8 cellular contexts compared by ENCODE assay signal in the genomic region with DNA sequence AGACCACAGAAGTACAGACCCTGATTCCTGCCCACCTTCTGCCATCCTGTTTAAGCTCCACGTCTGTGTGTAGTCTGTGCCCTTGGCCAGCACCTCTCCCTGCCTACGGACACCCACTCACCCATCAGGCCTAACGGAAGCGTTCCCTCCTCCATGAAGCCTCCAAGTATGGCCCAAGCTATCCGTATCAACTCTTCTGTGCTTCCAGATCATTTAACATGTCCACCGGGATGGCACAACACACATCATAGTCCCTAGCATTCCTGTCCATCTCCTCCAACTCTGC. TPM values are rescaled to one million over a fixed set of nuclear protein-coding genes. Genes with fewer than 3 reads are reported as not detected.
DNase-seq lines count a peak whose midpoint lies in the region; ATAC-seq lines count a peak whose summit lies in the region.
"Had no signal": no experiment of that assay in that cellular context is flagged by ENCODE, and none has a peak within 500 bp of the region (broad histone marks: within the 10 kb centered on the region; RNA-seq: fewer than 3 reads in every experiment).

No MANE protein-coding gene starts in this region.

- H3K27me3 ChIP-seq in HUES48 (ENCODE audit: control insufficient read depth, insufficient read depth, low read length) (no peaks in the 10 kb centered on the region), layer of hippocampus (ENCODE audit: control insufficient read depth, insufficient read depth, low read length) (no peaks in the 10 kb centered on the region)

- intact Hi-C loops in activated T-helper 2 cell treated with anti-CD3 and anti-CD28 coated beads, Interferon-gamma antibody, Interleukin-2, Interleukin-4, amounts not matched to agents 10 μg/mL and 5 μg/mL and 100 μg/mL, durations not matched to agents 14 hours and 24 hours and 36 hours (cut with micrococcal nuclease) = no loop called here

- H3K27ac ChIP-seq in HUES48 (ENCODE audit: low read depth, low read length) (no peak overlapping the region), layer of hippocampus (ENCODE audit: low read depth, low read length) (peak overlapping the region; percentile 63)

- H3K36me3 Mint-ChIP-seq in activated T-helper 2 cell treated with anti-CD3 and anti-CD28 coated beads, Interferon-gamma antibody, Interleukin-2, Interleukin-4, amounts not matched to agents 10 μg/mL and 5 μg/mL and 100 μg/mL, durations not matched to agents 14 hours and 24 hours and 36 hours (ENCODE audit: low read depth) = peaks cover 91% of the 10 kb centered on the region
- peaks cover 67 to 88% of the 10 kb centered on the region in 2 donors for H3K36me3 Mint-ChIP-seq in stimulated activated naive B cell treated with anti-CD40 and anti-IgM and Interleukin-4, amounts not matched to agents 10 μg/mL and 1 μg/mL and 100 μg/mL, for 72 hours

- DNase-seq in activated T-helper 2 cell treated with anti-CD3 and anti-CD28 coated beads, Interferon-gamma antibody, Interleukin-2, Interleukin-4, amounts not matched to agents 10 μg/mL and 5 μg/mL and 100 μg/mL, durations not matched to agents 14 hours and 24 hours and 36 hours (ENCODE audit: low spot score) = no peak
- no peak for DNase-seq in stimulated activated naive B cell treated with anti-CD40 and anti-IgM and Interleukin-4, amounts not matched to agents 10 μg/mL and 1 μg/mL and 100 μg/mL, for 72 hours
- DNase-seq in AG08396 (ENCODE audit: low spot score) = no peak
- no peak for DNase-seq in NCI-H524 (lab: John Stamatoyannopoulos, UW)

- no peaks in the 10 kb centered on the region for H3K27me3 Mint-ChIP-seq in activated T-helper 2 cell treated with anti-CD3 and anti-CD28 coated beads, Interferon-gamma antibody, Interleukin-2, Interleukin-4, amounts not matched to agents 10 μg/mL and 5 μg/mL and 100 μg/mL, durations not matched to agents 14 hours and 24 hours and 36 hours (ENCODE audit: low read depth)
- H3K27me3 Mint-ChIP-seq in stimulated activated naive B cell treated with anti-CD40 and anti-IgM and Interleukin-4, amounts not matched to agents 10 μg/mL and 1 μg/mL and 100 μg/mL, for 72 hours = no peaks in the 10 kb centered on the region

- H3K4me1 Mint-ChIP-seq in activated T-helper 2 cell treated with anti-CD3 and anti-CD28 coated beads, Interferon-gamma antibody, Interleukin-2, Interleukin-4, amounts not matched to agents 10 μg/mL and 5 μg/mL and 100 μg/mL, durations not matched to agents 14 hours and 24 hours and 36 hours (ENCODE audit: low read depth) = peaks cover 94% of the 10 kb centered on the region
- H3K4me1 Mint-ChIP-seq in stimulated activated naive B cell treated with anti-CD40 and anti-IgM and Interleukin-4, amounts not matched to agents 10 μg/mL and 1 μg/mL and 100 μg/mL, for 72 hours = peaks cover 81 to 97% of the 10 kb centered on the region in 2 donors

- peak overlapping the region; percentile 51 for H3K4me3 Mint-ChIP-seq in activated T-helper 2 cell treated with anti-CD3 and anti-CD28 coated beads, Interferon-gamma antibody, Interleukin-2, Interleukin-4, amounts not matched to agents 10 μg/mL and 5 μg/mL and 100 μg/mL, durations not matched to agents 14 hours and 24 hours and 36 hours (ENCODE audit: low read depth)
- no peak overlapping the region for H3K4me3 Mint-ChIP-seq in stimulated activated naive B cell treated with anti-CD40 and anti-IgM and Interleukin-4, amounts not matched to agents 10 μg/mL and 1 μg/mL and 100 μg/mL, for 72 hours

- H3K9me3 ChIP-seq in HUES48 (ENCODE audit: control insufficient read depth, insufficient read depth, low read length) = no peaks in the 10 kb centered on the region

- H3K9ac ChIP-seq in HUES48 (ENCODE audit: low read depth, low read length) = 0 out of 2 replicates have a peak overlapping the region, but pooled peaks have one; percentile 2

- no peak overlapping the region for H3K4me3 ChIP-seq in HUES48 (ENCODE audit: low read depth, low read length)

- peaks cover 91% of the 10 kb centered on the region for H3K36me3 ChIP-seq in HUES48 (ENCODE audit: control insufficient read depth, insufficient read depth, low read length)

- no peak for ATAC-seq in stimulated activated naive B cell treated with anti-CD40 and anti-IgM and Interleukin-4, amounts not matched to agents 10 μg/mL and 1 μg/mL and 100 μg/mL, for 72 hours (replicated peaks)
- no peak for ATAC-seq in esophagus mucosa
- ATAC-seq: sciatic nerve had no signal

- H3K27ac Mint-ChIP-seq in activated T-helper 2 cell treated with anti-CD3 and anti-CD28 coated beads, Interferon-gamma antibody, Interleukin-2, Interleukin-4, amounts not matched to agents 10 μg/mL and 5 μg/mL and 100 μg/mL, durations not matched to agents 14 hours and 24 hours and 36 hours = peak overlapping the region; percentile 75
- H3K27ac Mint-ChIP-seq in stimulated activated naive B cell treated with anti-CD40 and anti-IgM and Interleukin-4, amounts not matched to agents 10 μg/mL and 1 μg/mL and 100 μg/mL, for 72 hours = peak overlapping the region; percentile 59

- no peaks in the 10 kb centered on the region for H3K9me3 Mint-ChIP-seq in activated T-helper 2 cell treated with anti-CD3 and anti-CD28 coated beads, Interferon-gamma antibody, Interleukin-2, Interleukin-4, amounts not matched to agents 10 μg/mL and 5 μg/mL and 100 μg/mL, durations not matched to agents 14 hours and 24 hours and 36 hours
- H3K9me3 Mint-ChIP-seq in stimulated activated naive B cell treated with anti-CD40 and anti-IgM and Interleukin-4, amounts not matched to agents 10 μg/mL and 1 μg/mL and 100 μg/mL, for 72 hours = no peaks in the 10 kb centered on the region

- peaks cover 30% of the 10 kb centered on the region for H3K4me1 ChIP-seq in HUES48 (ENCODE audit: control insufficient read depth, insufficient read depth, low read length)

RNA-seq across cellular contexts. Expression of a gene that starts 11.7 kb away (rescaled TPM):
- 387 and 398 TPM in 2 replicates for total RNA-seq in activated T-helper 2 cell treated with anti-CD3 and anti-CD28 coated beads, Interferon-gamma antibody, Interleukin-2, Interleukin-4, amounts not matched to agents 10 μg/mL and 5 μg/mL and 100 μg/mL, durations not matched to agents 14 hours and 24 hours and 36 hours
- total RNA-seq in esophagus mucosa = 253 TPM
